ENCODE assay signal across 8 cellular contexts in the genomic region with DNA sequence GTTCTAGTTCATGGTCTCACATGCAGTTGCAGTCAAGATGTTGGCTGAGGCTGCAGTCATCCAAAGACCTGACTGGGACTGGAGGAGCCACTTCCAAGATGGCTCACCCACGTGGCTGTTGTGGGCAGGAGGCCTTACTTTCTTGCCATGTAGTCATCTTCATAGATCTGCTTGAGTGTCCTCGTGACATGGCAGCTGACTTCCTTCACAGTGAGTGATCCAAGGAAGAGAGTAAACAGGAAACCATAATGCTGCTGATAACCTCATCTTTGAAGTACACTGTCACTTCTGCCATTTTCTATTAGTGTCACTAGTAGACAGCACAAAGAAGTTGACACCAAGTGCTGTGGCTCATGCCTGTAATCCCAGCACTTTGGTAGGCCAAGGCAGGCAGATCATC. TPM values are rescaled to one million over a fixed set of nuclear protein-coding genes. Genes with fewer than 3 reads are reported as not detected.
A peak's percentile ranks its signal among the peaks of the same experiment; 100 is the strongest.
DNase-seq lines count a peak whose midpoint lies in the region; ATAC-seq, FAIRE-seq and TF ChIP-seq lines count a peak whose summit lies in the region.

No MANE protein-coding gene starts in this region.

- no peak overlapping the region for H3K27ac Mint-ChIP-seq in glutamatergic neuron (ENCODE audit: unreplicated experiment)

- no peaks in the 10 kb centered on the region for H3K4me1 Mint-ChIP-seq in glutamatergic neuron (ENCODE audit: low read depth, unreplicated experiment)

- peak; percentile 65 for ATAC-seq in GM18909 (IDR thresholded peaks at IDR 0.05; ENCODE audit: poor library complexity, unreplicated experiment)
- ATAC-seq in HG03457 (IDR thresholded peaks at IDR 0.05; ENCODE audit: unreplicated experiment): peak; percentile 68

- H3K9me3 Mint-ChIP-seq in glutamatergic neuron (ENCODE audit: unreplicated experiment): no peaks in the 10 kb centered on the region

- H3K4me3 Mint-ChIP-seq in glutamatergic neuron (ENCODE audit: unreplicated experiment): no peak overlapping the region

- H3K27me3 Mint-ChIP-seq in glutamatergic neuron (ENCODE audit: unreplicated experiment): no peaks in the 10 kb centered on the region

- no peak for TF ChIP-seq CTCF in glutamatergic neuron (IDR thresholded peaks at IDR 0.05; ENCODE audit: partially characterized antibody, unreplicated experiment)

- H3K36me3 Mint-ChIP-seq in glutamatergic neuron (ENCODE audit: unreplicated experiment): no peaks in the 10 kb centered on the region

- DNase-seq in activated T-cell treated with anti-CD3 and anti-CD28 coated beads for 24 hours (ENCODE audit: low read depth) (peak; percentile 19), urothelium cell line (ENCODE audit: low spot score) (no peak), NCI-H446 treated with DMSO at 0.1 percent for 48 hours (lab: John Stamatoyannopoulos, UW) (no peak), EL (no peak), glutamatergic neuron (no peak)
- peak; percentile 62 for DNase-seq in stimulated activated CD4-positive, alpha-beta T cell treated with anti-CD3 and anti-CD28 coated beads, Interleukin-4, amount 100 ng/mL, for 24 hours

- no peak for FAIRE-seq in urothelium cell line (lab: Jason Lieb, UNC)

RNA-seq across cellular contexts. Expression of gene AKIRIN2, which starts 40.1 kb away (rescaled TPM):
- 167 TPM for total RNA-seq in glutamatergic neuron (ENCODE audit: unreplicated experiment)

Comparison
In these comparisons a context has a peak if more than half of its experiments do, and no peak if none do; other contexts are left out.
1. DNase-seq: peak in activated T-cell treated with anti-CD3 and anti-CD28 coated beads for 24 hours (single experiment) and stimulated activated CD4-positive, alpha-beta T cell treated with anti-CD3 and anti-CD28 coated beads, Interleukin-4, amount 100 ng/mL, for 24 hours (single experiment); none in urothelium cell line (single experiment), NCI-H446 treated with DMSO at 0.1 percent for 48 hours (single experiment), EL (single experiment) and glutamatergic neuron (single experiment).